Comparison of ENCODE assay signal across 16 cellular contexts in the genomic region with DNA sequence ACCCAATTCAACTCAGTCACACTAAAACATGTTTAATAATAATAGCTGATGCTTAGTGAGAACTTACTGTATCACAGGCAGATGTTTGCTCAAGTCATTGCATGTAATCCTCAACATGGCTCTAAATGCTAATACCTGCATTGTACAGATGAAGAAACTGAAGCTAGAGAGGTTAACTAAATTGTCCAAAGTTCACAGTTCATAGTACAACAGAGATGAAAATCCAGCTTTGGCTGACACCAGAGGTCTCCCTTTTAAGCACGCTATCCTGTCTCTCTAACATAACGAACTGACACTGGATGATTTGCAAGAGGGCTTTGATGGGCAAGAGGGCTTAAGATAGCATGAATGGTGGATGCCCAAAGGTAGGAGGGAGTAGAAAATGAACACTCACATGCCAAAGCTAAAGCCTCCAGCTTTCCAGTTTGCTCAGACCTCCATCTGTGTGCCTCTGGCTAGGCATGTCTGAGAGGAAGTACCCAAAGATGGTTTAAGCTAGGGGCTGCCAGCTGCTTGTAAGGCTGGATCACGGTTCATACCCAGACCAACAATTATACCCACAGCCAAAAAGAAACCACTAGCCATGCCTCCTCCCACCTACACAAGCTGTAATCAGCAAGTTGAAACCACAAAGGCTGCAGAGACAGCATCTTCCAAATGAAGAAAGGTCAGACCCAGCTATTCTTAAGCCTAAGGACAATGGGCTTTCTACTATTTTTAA.
DNase-seq lines count a peak whose midpoint lies in the region; ATAC-seq and TF ChIP-seq lines count a peak whose summit lies in the region.
"Had no signal": no experiment of that assay in that cellular context is flagged by ENCODE, and none has a peak within 500 bp of the region (broad histone marks: within the 10 kb centered on the region; RNA-seq: fewer than 3 reads in every experiment).

No MANE protein-coding gene starts in this region.

- intact Hi-C loops in activated CD8-positive, alpha-beta T cell treated with anti-CD3 and anti-CD28 coated beads for 36 hours (cut with micrococcal nuclease), result no loop called here

- H3K79me2 ChIP-seq in KMS-11 (ENCODE audit: insufficient read depth, low read depth), result no peaks in the 10 kb centered on the region
- no peaks in the 10 kb centered on the region for H3K79me2 ChIP-seq in osteoblast (ENCODE audit: insufficient read depth, low read length)

- peak overlapping the region; percentile 37 for H3K4me2 ChIP-seq in KMS-11
- no peak overlapping the region for H3K4me2 ChIP-seq in osteoblast (ENCODE audit: insufficient read depth, low read length)

- ATAC-seq in activated CD8-positive, alpha-beta T cell treated with anti-CD3 and anti-CD28 coated beads for 36 hours, result peak; percentile 69
- ATAC-seq in HG02610 (IDR thresholded peaks at IDR 0.05; ENCODE audit: unreplicated experiment), result no peak
- ATAC-seq: heart left ventricle had no signal

- no peaks in the 10 kb centered on the region for H3K36me3 Mint-ChIP-seq in activated CD8-positive, alpha-beta T cell treated with anti-CD3 and anti-CD28 coated beads for 36 hours (ENCODE audit: low read depth)

- H3K27me3 ChIP-seq in KMS-11 (ENCODE audit: insufficient read depth, low read depth) (no peaks in the 10 kb centered on the region), osteoblast (ENCODE audit: insufficient read depth, low read length) (no peaks in the 10 kb centered on the region), brain microvascular endothelial cell (replicated peaks) (no peaks in the 10 kb centered on the region)
- H3K27me3 ChIP-seq: cardiac muscle cell, thyroid gland had no signal

- H3K4me3 Mint-ChIP-seq in activated CD8-positive, alpha-beta T cell treated with anti-CD3 and anti-CD28 coated beads for 36 hours, result no peak overlapping the region
- H3K4me3 Mint-ChIP-seq: neural crest cell had no signal

- H3K27ac ChIP-seq in KMS-11, result peak overlapping the region; percentile 72
- H3K27ac ChIP-seq in osteoblast (ENCODE audit: low read depth, low read length), result peak overlapping the region; percentile 2
- H3K27ac ChIP-seq in brain microvascular endothelial cell, result no peak overlapping the region
- H3K27ac ChIP-seq: 22Rv1, cardiac muscle cell, heart left ventricle, left ventricle myocardium inferior, thyroid gland had no signal

- DNase-seq in DMS 273 (lab: John Stamatoyannopoulos, UW; ENCODE audit: unreplicated experiment) (peak; percentile 3), DMS 273 treated with DMSO at 0.1 percent for 48 hours (lab: John Stamatoyannopoulos, UW) (no peak), osteoblast (ENCODE audit: insufficient read length, low spot score, missing footprints) (no peak), brain microvascular endothelial cell (no peak), GM13977 (ENCODE audit: low spot score) (no peak)
- peak; percentile 57 for DNase-seq in activated CD8-positive, alpha-beta T cell treated with anti-CD3 and anti-CD28 coated beads for 36 hours
- DNase-seq: Calu3, GOT3, heart left ventricle, left ventricle myocardium inferior, thyroid gland had no signal

- H3K4me3 ChIP-seq in KMS-11 (IDR thresholded peaks at IDR 0.05; ENCODE audit: insufficient read depth, low read depth, low read length) (no peak overlapping the region), osteoblast (ENCODE audit: insufficient read depth, low read length) (no peak overlapping the region), brain microvascular endothelial cell (ENCODE audit: low read depth, low read length) (no peak overlapping the region)
- H3K4me3 ChIP-seq: cardiac muscle cell, heart left ventricle, left ventricle myocardium inferior, thyroid gland had no signal

- H3K27ac Mint-ChIP-seq in activated CD8-positive, alpha-beta T cell treated with anti-CD3 and anti-CD28 coated beads for 36 hours, result no peak overlapping the region

- H3K4me1 Mint-ChIP-seq in activated CD8-positive, alpha-beta T cell treated with anti-CD3 and anti-CD28 coated beads for 36 hours (ENCODE audit: low read depth), result peaks cover 26% of the 10 kb centered on the region

- H3K9me3 Mint-ChIP-seq in activated CD8-positive, alpha-beta T cell treated with anti-CD3 and anti-CD28 coated beads for 36 hours, result no peaks in the 10 kb centered on the region

- H3K4me1 ChIP-seq in KMS-11 (ENCODE audit: low read depth, poor library complexity, severe bottlenecking) (peaks cover 42% of the 10 kb centered on the region), osteoblast (ENCODE audit: insufficient read depth, low read length) (peaks cover 24% of the 10 kb centered on the region)
- H3K4me1 ChIP-seq: heart left ventricle, left ventricle myocardium inferior, thyroid gland had no signal

- H3K27me3 Mint-ChIP-seq in activated CD8-positive, alpha-beta T cell treated with anti-CD3 and anti-CD28 coated beads for 36 hours, result no peaks in the 10 kb centered on the region

- TF ChIP-seq CTCF in KMS-11 (conservative IDR thresholded peaks at IDR 0.05; ENCODE audit: low read depth, low read length) (no peak), osteoblast (IDR thresholded peaks at IDR 0.05; ENCODE audit: extremely low read depth, low read depth, low read length) (no peak), brain microvascular endothelial cell (IDR thresholded peaks at IDR 0.05; ENCODE audit: low read depth, low read length, missing control alignments) (no peak), GM13977 (IDR thresholded peaks at IDR 0.05; ENCODE audit: extremely low read depth, insufficient read depth, missing control alignments) (no peak)
- no peak for TF ChIP-seq CTCF in activated CD8-positive, alpha-beta T cell treated with anti-CD3 and anti-CD28 coated beads for 36 hours (IDR thresholded peaks at IDR 0.05)

- H2AFZ ChIP-seq in KMS-11 (ENCODE audit: low read depth), result peak overlapping the region; percentile 56; the same call in 1 of the 2 replicates
- H2AFZ ChIP-seq in osteoblast (ENCODE audit: low read length), result no peak overlapping the region

- POLR2A ChIA-PET in activated CD8-positive, alpha-beta T cell treated with anti-CD3 and anti-CD28 coated beads for 36 hours (lab: Charles Lee), result no interaction called here

- no peaks in the 10 kb centered on the region for H3K36me3 ChIP-seq in KMS-11 (ENCODE audit: insufficient read depth)
- no peaks in the 10 kb centered on the region for H3K36me3 ChIP-seq in osteoblast (ENCODE audit: insufficient read depth, low read length)
- H3K36me3 ChIP-seq in brain microvascular endothelial cell (replicated peaks), result no peaks in the 10 kb centered on the region
- H3K36me3 ChIP-seq: cardiac muscle cell, heart left ventricle, left ventricle myocardium inferior, thyroid gland had no signal

- no peaks in the 10 kb centered on the region for H4K20me1 ChIP-seq in KMS-11 (ENCODE audit: insufficient read depth)
- no peaks in the 10 kb centered on the region for H4K20me1 ChIP-seq in osteoblast (ENCODE audit: insufficient read depth, low read length)

- peak overlapping the region; percentile 29; the same call in 1 of the 2 replicates for H3K9ac ChIP-seq in KMS-11

- in situ Hi-C loops in brain microvascular endothelial cell (cut with HindIII; ENCODE audit: low pct_ligation_motif_present, low sequenced_read_pairs) (no loop called here), GM13977 (cut with MboI; ENCODE audit: low pct_unique_long_range_greater_than_20kb, low sequenced_read_pairs, unreplicated experiment) (no loop called here)

- no peaks in the 10 kb centered on the region for H3K9me3 ChIP-seq in osteoblast (ENCODE audit: low read depth, low read length)
- H3K9me3 ChIP-seq: heart left ventricle, left ventricle myocardium inferior, thyroid gland had no signal

- CTCF ChIA-PET in activated CD8-positive, alpha-beta T cell treated with anti-CD3 and anti-CD28 coated beads for 36 hours (lab: Charles Lee), result interaction anchor here (1.0 to 2.6 kb wide), 4 partner anchors 10 to 539 kb away, joined by 3 to 10 read pairs (median 4); no protein-coding TSS in a partner anchor

Comparison
In these comparisons a context has a peak if more than half of its experiments do, and no peak if none do; other contexts are left out.
1. DNase-seq: peak in DMS 273 (single experiment) and activated CD8-positive, alpha-beta T cell treated with anti-CD3 and anti-CD28 coated beads for 36 hours (single experiment); none in DMS 273 treated with DMSO at 0.1 percent for 48 hours (single experiment), osteoblast (single experiment), brain microvascular endothelial cell (single experiment) and GM13977 (single experiment).